In the genomic region with DNA sequence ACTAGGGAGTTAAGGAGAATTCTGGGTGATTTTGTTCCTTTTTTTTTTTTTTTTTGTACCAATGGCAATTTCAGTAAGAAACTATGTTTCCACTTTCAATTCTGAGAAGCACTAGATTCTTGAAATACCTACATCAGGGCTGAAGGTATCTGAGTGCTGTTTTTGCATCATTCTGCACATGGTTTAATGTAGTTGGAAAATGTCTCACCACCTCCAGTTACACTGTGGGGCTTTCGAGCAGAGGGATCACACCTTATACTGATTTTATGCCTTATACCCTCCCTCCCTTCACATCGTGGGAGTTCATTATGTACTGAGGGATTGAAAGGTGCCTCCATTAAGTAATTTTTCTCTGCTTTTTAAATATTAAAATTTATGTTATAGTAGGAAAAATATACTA, we compare ENCODE assay signal across 16 cellular contexts.
A peak's percentile ranks its signal among the peaks of the same experiment; 100 is the strongest.
DNase-seq lines count a peak whose midpoint lies in the region; ATAC-seq, FAIRE-seq and TF ChIP-seq lines count a peak whose summit lies in the region.
"Had no signal": no experiment of that assay in that cellular context is flagged by ENCODE, and none has a peak within 500 bp of the region (broad histone marks: within the 10 kb centered on the region; RNA-seq: fewer than 3 reads in every experiment).

No MANE protein-coding gene starts in this region.

- TF ChIP-seq CTCF in activated CD8-positive, alpha-beta T cell treated with anti-CD3 and anti-CD28 coated beads for 36 hours (IDR thresholded peaks at IDR 0.05): no peak
- no peak for TF ChIP-seq CTCF in GM10266 (IDR thresholded peaks at IDR 0.05; ENCODE audit: control insufficient read depth, insufficient read depth, low read depth, missing control alignments)

- peaks cover 8% of the 10 kb centered on the region for H3K4me1 Mint-ChIP-seq in activated CD8-positive, alpha-beta T cell treated with anti-CD3 and anti-CD28 coated beads for 36 hours (ENCODE audit: low read depth)
- H3K4me1 Mint-ChIP-seq in activated CD8-positive, alpha-beta T cell treated with anti-CD3 and anti-CD28 coated beads, Interleukin-2, amount 10 ng/mL, durations not matched to agents 7 days and 5 days (ENCODE audit: low read depth): peaks cover 9% of the 10 kb centered on the region
- peaks cover 13% of the 10 kb centered on the region for H3K4me1 Mint-ChIP-seq in activated naive CD8-positive, alpha-beta T cell treated with anti-CD3 and anti-CD28 coated beads for 36 hours

- peak; percentile 20 for FAIRE-seq in GM12891 (lab: Jason Lieb, UNC)
- FAIRE-seq: D721Med, H54 had no signal

- H3K4me3 Mint-ChIP-seq in activated CD8-positive, alpha-beta T cell treated with anti-CD3 and anti-CD28 coated beads for 36 hours: no peak overlapping the region
- no peak overlapping the region for H3K4me3 Mint-ChIP-seq in activated CD8-positive, alpha-beta T cell treated with anti-CD3 and anti-CD28 coated beads, Interleukin-2, amount 10 ng/mL, durations not matched to agents 7 days and 5 days
- no peak overlapping the region for H3K4me3 Mint-ChIP-seq in activated naive CD8-positive, alpha-beta T cell treated with anti-CD3 and anti-CD28 coated beads for 36 hours
- H3K4me3 Mint-ChIP-seq: CD4-positive, alpha-beta T cell; GM23338 had no signal

- intact Hi-C loops in activated CD8-positive, alpha-beta T cell treated with anti-CD3 and anti-CD28 coated beads for 36 hours (cut with micrococcal nuclease): loop anchor here (5.0 kb wide), 1 partner anchor 118 kb away; no protein-coding TSS in a partner anchor

- TF ChIP-seq POLR2A in GM12891 (IDR thresholded peaks at IDR 0.05; ENCODE audit: low read depth, low read length): no peak

- H3K27ac Mint-ChIP-seq in activated CD8-positive, alpha-beta T cell treated with anti-CD3 and anti-CD28 coated beads for 36 hours: no peak overlapping the region
- no peak overlapping the region for H3K27ac Mint-ChIP-seq in activated CD8-positive, alpha-beta T cell treated with anti-CD3 and anti-CD28 coated beads, Interleukin-2, amount 10 ng/mL, durations not matched to agents 7 days and 5 days
- H3K27ac Mint-ChIP-seq in activated naive CD8-positive, alpha-beta T cell treated with anti-CD3 and anti-CD28 coated beads for 36 hours: peak overlapping the region; percentile 74
- H3K27ac Mint-ChIP-seq: CD4-positive, alpha-beta T cell; GM23338 had no signal

- CTCF ChIA-PET in activated CD8-positive, alpha-beta T cell treated with anti-CD3 and anti-CD28 coated beads for 36 hours (lab: Charles Lee): interaction anchor here (1.0 kb wide), 1 partner anchor 324 kb away, joined by 3 read pairs; no protein-coding TSS in a partner anchor
- CTCF ChIA-PET in activated CD8-positive, alpha-beta T cell treated with anti-CD3 and anti-CD28 coated beads, Interleukin-2, amount 10 ng/mL, durations not matched to agents 7 days and 5 days (lab: Charles Lee): no interaction called here

- no peak for DNase-seq in activated CD8-positive, alpha-beta T cell treated with anti-CD3 and anti-CD28 coated beads for 36 hours
- DNase-seq in activated CD8-positive, alpha-beta T cell treated with anti-CD3 and anti-CD28 coated beads, Interleukin-2, amount 10 ng/mL, durations not matched to agents 7 days and 5 days: no peak
- no peak for DNase-seq in GM12891 (ENCODE audit: insufficient read length, low spot score)
- DNase-seq in activated naive CD8-positive, alpha-beta T cell treated with anti-CD3 and anti-CD28 coated beads for 36 hours: no peak
- no peak for DNase-seq in DMS53 treated with DMSO at 0.1 percent for 48 hours (lab: John Stamatoyannopoulos, UW; ENCODE audit: unreplicated experiment)
- DNase-seq in GM10266 (ENCODE audit: extremely low spot score): no peak
- DNase-seq: AML-193; Caco-2; CD4-positive, alpha-beta T cell; DMS79; GDM1; HCEC 1CT had no signal

- ATAC-seq in activated CD8-positive, alpha-beta T cell treated with anti-CD3 and anti-CD28 coated beads for 36 hours: peak; percentile 79
- ATAC-seq in activated CD8-positive, alpha-beta T cell treated with anti-CD3 and anti-CD28 coated beads, Interleukin-2, amount 10 ng/mL, durations not matched to agents 7 days and 5 days: no peak
- no peak for ATAC-seq in activated CD4-positive, CD25-positive, alpha-beta regulatory T cell treated with anti-CD3 and anti-CD28 coated beads, Interleukin-2, amount 50 U/mL, for 24 hours
- ATAC-seq: GM23338 had no signal

- no peaks in the 10 kb centered on the region for H3K27me3 Mint-ChIP-seq in activated CD8-positive, alpha-beta T cell treated with anti-CD3 and anti-CD28 coated beads for 36 hours
- no peaks in the 10 kb centered on the region for H3K27me3 Mint-ChIP-seq in activated CD8-positive, alpha-beta T cell treated with anti-CD3 and anti-CD28 coated beads, Interleukin-2, amount 10 ng/mL, durations not matched to agents 7 days and 5 days (ENCODE audit: low read depth)
- no peaks in the 10 kb centered on the region for H3K27me3 Mint-ChIP-seq in activated naive CD8-positive, alpha-beta T cell treated with anti-CD3 and anti-CD28 coated beads for 36 hours
- H3K27me3 Mint-ChIP-seq: CD4-positive, alpha-beta T cell had no signal

- no peaks in the 10 kb centered on the region for H3K9me3 Mint-ChIP-seq in activated CD8-positive, alpha-beta T cell treated with anti-CD3 and anti-CD28 coated beads for 36 hours
- no peaks in the 10 kb centered on the region for H3K9me3 Mint-ChIP-seq in activated CD8-positive, alpha-beta T cell treated with anti-CD3 and anti-CD28 coated beads, Interleukin-2, amount 10 ng/mL, durations not matched to agents 7 days and 5 days (ENCODE audit: insufficient read depth)
- H3K9me3 Mint-ChIP-seq in activated naive CD8-positive, alpha-beta T cell treated with anti-CD3 and anti-CD28 coated beads for 36 hours: no peaks in the 10 kb centered on the region
- H3K9me3 Mint-ChIP-seq: CD4-positive, alpha-beta T cell; GM23338 had no signal

- no peaks in the 10 kb centered on the region for H3K36me3 Mint-ChIP-seq in activated CD8-positive, alpha-beta T cell treated with anti-CD3 and anti-CD28 coated beads for 36 hours (ENCODE audit: low read depth)
- H3K36me3 Mint-ChIP-seq in activated CD8-positive, alpha-beta T cell treated with anti-CD3 and anti-CD28 coated beads, Interleukin-2, amount 10 ng/mL, durations not matched to agents 7 days and 5 days (ENCODE audit: low read depth): no peaks in the 10 kb centered on the region
- H3K36me3 Mint-ChIP-seq in activated naive CD8-positive, alpha-beta T cell treated with anti-CD3 and anti-CD28 coated beads for 36 hours: peaks cover 1% of the 10 kb centered on the region

- POLR2A ChIA-PET in activated CD8-positive, alpha-beta T cell treated with anti-CD3 and anti-CD28 coated beads for 36 hours (lab: Charles Lee): no interaction called here
- POLR2A ChIA-PET in activated CD8-positive, alpha-beta T cell treated with anti-CD3 and anti-CD28 coated beads, Interleukin-2, amount 10 ng/mL, durations not matched to agents 7 days and 5 days (lab: Charles Lee): no interaction called here

TF ChIP-seq in GM12891, 5 proteins besides CTCF, POLR2A, EP300 and RAD21:
- TF ChIP-seq PAX5 (IDR thresholded peaks at IDR 0.05; ENCODE audit: insufficient read depth, low read length, severe bottlenecking) (no peak), POLR2AphosphoS5 (IDR thresholded peaks at IDR 0.05; ENCODE audit: low read depth, low read length) (no peak), POU2F2 (IDR thresholded peaks at IDR 0.05; ENCODE audit: low read depth, low read length) (no peak), TAF1 (IDR thresholded peaks at IDR 0.05; ENCODE audit: low read depth, low read length) (no peak), SPI1 (IDR thresholded peaks at IDR 0.05; ENCODE audit: low read depth, low read length) (no peak)
